ENCODE assay signal across 1 cellular context in genomic region chr10:43408710-43409384, GRCh38.
TF ChIP-seq lines count a peak whose summit lies in the region.

A gene with protein sequence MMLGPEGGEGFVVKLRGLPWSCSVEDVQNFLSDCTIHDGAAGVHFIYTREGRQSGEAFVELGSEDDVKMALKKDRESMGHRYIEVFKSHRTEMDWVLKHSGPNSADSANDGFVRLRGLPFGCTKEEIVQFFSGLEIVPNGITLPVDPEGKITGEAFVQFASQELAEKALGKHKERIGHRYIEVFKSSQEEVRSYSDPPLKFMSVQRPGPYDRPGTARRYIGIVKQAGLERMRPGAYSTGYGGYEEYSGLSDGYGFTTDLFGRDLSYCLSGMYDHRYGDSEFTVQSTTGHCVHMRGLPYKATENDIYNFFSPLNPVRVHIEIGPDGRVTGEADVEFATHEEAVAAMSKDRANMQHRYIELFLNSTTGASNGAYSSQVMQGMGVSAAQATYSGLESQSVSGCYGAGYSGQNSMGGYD (minus strand): TSS chr10:43409186. CDS start chr10:43387884, 21,302 bp downstream.

TF ChIP-seq in WTC11, 78 proteins besides CTCF, POLR2A, EP300 and RAD21 (continued from another document and continues in another):
- TF ChIP-seq ARID4B (CRISPR knock-in tag; IDR thresholded peaks at IDR 0.05; ENCODE audit: borderline replicate concordance) (peak; percentile 83; the same call in 1 of the 2 replicates), ZMAT4 (CRISPR knock-in tag; IDR thresholded peaks at IDR 0.05) (no peak), TP53 (CRISPR knock-in tag; IDR thresholded peaks at IDR 0.05) (no peak), AFF4 (CRISPR knock-in tag; IDR thresholded peaks at IDR 0.05; ENCODE audit: borderline replicate concordance) (0 out of 2 replicates have a peak, but pooled peaks have one; percentile 59), ETV6 (CRISPR knock-in tag; IDR thresholded peaks at IDR 0.05) (peak; percentile 76), E2F5 (CRISPR knock-in tag; IDR thresholded peaks at IDR 0.05) (peak; percentile 81; the same call in 1 of the 2 replicates), SOX15 (CRISPR knock-in tag; IDR thresholded peaks at IDR 0.05) (no peak), ZNF396 (CRISPR knock-in tag; IDR thresholded peaks at IDR 0.05; ENCODE audit: borderline replicate concordance) (no peak), ZNF317 (CRISPR knock-in tag; IDR thresholded peaks at IDR 0.05; ENCODE audit: borderline replicate concordance, low read depth) (no peak; the same call in 1 of the 2 replicates), MAX (CRISPR knock-in tag; IDR thresholded peaks at IDR 0.05) (peak; percentile 96), FOXP4 (CRISPR knock-in tag; IDR thresholded peaks at IDR 0.05) (peak; percentile 88), NR3C1 (CRISPR knock-in tag; conservative IDR thresholded peaks at IDR 0.05; ENCODE audit: low read depth) (no peak), GRHL2 (CRISPR knock-in tag; IDR thresholded peaks at IDR 0.05; ENCODE audit: insufficient replicate concordance, severe bottlenecking) (no peak), CREM (CRISPR knock-in tag; IDR thresholded peaks at IDR 0.05) (peak; percentile 86), ZBTB21 (CRISPR knock-in tag; IDR thresholded peaks at IDR 0.05; ENCODE audit: borderline replicate concordance) (no peak), MYBL2 (CRISPR knock-in tag; IDR thresholded peaks at IDR 0.05) (peak; percentile 93), CDX4 (CRISPR knock-in tag; IDR thresholded peaks at IDR 0.05; ENCODE audit: borderline replicate concordance) (no peak), TCF7 (CRISPR knock-in tag; IDR thresholded peaks at IDR 0.05; ENCODE audit: low read depth) (0 out of 2 replicates have a peak, but pooled peaks have one; percentile 49), SMAD3 (CRISPR knock-in tag; IDR thresholded peaks at IDR 0.05; ENCODE audit: borderline replicate concordance) (no peak; the same call in 1 of the 2 replicates), RORB (CRISPR knock-in tag; IDR thresholded peaks at IDR 0.05) (no peak), E2F1 (CRISPR knock-in tag; IDR thresholded peaks at IDR 0.05) (no peak), JUN (CRISPR knock-in tag; IDR thresholded peaks at IDR 0.05) (peak; percentile 47; the same call in 1 of the 2 replicates), KAT7 (CRISPR knock-in tag; IDR thresholded peaks at IDR 0.05; ENCODE audit: borderline replicate concordance) (no peak; the same call in 1 of the 2 replicates)
- TF ChIP-seq, protein P1, sequence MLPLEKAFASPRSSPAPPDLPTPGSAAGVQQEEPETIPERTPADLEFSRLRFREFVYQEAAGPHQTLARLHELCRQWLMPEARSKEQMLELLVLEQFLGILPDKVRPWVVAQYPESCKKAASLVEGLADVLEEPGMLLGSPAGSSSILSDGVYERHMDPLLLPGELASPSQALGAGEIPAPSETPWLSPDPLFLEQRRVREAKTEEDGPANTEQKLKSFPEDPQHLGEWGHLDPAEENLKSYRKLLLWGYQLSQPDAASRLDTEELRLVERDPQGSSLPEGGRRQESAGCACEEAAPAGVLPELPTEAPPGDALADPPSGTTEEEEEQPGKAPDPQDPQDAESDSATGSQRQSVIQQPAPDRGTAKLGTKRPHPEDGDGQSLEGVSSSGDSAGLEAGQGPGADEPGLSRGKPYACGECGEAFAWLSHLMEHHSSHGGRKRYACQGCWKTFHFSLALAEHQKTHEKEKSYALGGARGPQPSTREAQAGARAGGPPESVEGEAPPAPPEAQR (CRISPR knock-in tag; IDR thresholded peaks at IDR 0.05) = no peak
- TF ChIP-seq, protein P2, sequence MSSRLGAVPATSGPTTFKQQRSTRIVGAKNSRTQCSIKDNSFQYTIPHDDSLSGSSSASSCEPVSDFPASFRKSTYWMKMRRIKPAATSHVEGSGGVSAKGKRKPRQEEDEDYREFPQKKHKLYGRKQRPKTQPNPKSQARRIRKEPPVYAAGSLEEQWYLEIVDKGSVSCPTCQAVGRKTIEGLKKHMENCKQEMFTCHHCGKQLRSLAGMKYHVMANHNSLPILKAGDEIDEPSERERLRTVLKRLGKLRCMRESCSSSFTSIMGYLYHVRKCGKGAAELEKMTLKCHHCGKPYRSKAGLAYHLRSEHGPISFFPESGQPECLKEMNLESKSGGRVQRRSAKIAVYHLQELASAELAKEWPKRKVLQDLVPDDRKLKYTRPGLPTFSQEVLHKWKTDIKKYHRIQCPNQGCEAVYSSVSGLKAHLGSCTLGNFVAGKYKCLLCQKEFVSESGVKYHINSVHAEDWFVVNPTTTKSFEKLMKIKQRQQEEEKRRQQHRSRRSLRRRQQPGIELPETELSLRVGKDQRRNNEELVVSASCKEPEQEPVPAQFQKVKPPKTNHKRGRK (CRISPR knock-in tag; IDR thresholded peaks at IDR 0.05; ENCODE audit: borderline replicate concordance) = no peak; the same call in 1 of the 2 replicates
- TF ChIP-seq, protein P3, sequence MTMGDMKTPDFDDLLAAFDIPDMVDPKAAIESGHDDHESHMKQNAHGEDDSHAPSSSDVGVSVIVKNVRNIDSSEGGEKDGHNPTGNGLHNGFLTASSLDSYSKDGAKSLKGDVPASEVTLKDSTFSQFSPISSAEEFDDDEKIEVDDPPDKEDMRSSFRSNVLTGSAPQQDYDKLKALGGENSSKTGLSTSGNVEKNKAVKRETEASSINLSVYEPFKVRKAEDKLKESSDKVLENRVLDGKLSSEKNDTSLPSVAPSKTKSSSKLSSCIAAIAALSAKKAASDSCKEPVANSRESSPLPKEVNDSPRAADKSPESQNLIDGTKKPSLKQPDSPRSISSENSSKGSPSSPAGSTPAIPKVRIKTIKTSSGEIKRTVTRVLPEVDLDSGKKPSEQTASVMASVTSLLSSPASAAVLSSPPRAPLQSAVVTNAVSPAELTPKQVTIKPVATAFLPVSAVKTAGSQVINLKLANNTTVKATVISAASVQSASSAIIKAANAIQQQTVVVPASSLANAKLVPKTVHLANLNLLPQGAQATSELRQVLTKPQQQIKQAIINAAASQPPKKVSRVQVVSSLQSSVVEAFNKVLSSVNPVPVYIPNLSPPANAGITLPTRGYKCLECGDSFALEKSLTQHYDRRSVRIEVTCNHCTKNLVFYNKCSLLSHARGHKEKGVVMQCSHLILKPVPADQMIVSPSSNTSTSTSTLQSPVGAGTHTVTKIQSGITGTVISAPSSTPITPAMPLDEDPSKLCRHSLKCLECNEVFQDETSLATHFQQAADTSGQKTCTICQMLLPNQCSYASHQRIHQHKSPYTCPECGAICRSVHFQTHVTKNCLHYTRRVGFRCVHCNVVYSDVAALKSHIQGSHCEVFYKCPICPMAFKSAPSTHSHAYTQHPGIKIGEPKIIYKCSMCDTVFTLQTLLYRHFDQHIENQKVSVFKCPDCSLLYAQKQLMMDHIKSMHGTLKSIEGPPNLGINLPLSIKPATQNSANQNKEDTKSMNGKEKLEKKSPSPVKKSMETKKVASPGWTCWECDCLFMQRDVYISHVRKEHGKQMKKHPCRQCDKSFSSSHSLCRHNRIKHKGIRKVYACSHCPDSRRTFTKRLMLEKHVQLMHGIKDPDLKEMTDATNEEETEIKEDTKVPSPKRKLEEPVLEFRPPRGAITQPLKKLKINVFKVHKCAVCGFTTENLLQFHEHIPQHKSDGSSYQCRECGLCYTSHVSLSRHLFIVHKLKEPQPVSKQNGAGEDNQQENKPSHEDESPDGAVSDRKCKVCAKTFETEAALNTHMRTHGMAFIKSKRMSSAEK (CRISPR knock-in tag; IDR thresholded peaks at IDR 0.05; ENCODE audit: borderline replicate concordance) = 0 out of 2 replicates have a peak, but pooled peaks have one; percentile 11
